In the genomic region with DNA sequence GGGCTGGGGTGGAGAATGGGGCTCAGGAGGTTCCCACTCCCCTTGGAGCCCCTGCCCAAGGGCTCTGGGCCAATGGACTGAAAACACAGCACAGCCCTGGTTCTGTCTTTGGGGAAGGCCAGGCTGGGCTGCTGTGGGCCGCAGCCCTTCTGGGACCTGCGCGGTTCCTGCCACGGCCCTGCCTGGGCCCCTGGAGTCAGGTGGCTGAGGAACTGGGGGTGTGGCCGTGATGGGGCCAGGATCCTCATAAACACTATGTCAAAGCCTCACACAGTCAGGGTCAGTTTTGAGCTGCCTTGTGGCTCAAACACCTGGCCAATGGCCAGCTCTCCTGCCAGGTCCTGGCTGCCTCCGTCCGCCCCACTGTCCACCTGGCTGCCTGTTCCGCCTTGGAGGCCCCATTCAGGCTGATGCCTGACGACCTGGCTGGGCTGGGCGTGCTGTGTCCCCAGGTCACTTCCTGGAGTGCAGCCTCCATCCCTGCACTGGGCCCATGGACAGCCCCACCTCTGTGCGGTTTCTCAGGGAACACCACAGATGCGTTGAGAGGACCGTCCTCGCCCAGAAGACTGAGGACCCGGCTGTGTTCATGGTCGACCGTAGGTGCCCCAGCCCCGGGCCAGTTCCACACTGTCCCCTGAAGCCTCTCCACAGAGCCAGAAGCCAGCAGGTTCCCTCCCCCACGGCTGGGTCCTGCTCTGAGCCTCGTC, we compare ENCODE assay signal across 34 cellular contexts. TPM values are rescaled to one million over a fixed set of nuclear protein-coding genes. Genes with fewer than 3 reads are reported as not detected.
DNase-seq lines count a peak whose midpoint lies in the region; ATAC-seq and TF ChIP-seq lines count a peak whose summit lies in the region.
"Had no signal": no experiment of that assay in that cellular context is flagged by ENCODE, and none has a peak within 500 bp of the region (broad histone marks: within the 10 kb centered on the region; RNA-seq: fewer than 3 reads in every experiment).

No MANE protein-coding gene starts in this region.

- H3K4me3 Mint-ChIP-seq in chondrocyte (ENCODE audit: unreplicated experiment) (no peak overlapping the region), mesothelial cell of epicardium (no peak overlapping the region)
- H3K4me3 Mint-ChIP-seq: activated B cell treated with CpG ODN at 0.5 μM for 24 hours; activated naive CD8-positive, alpha-beta T cell treated with anti-CD3 and anti-CD28 coated beads, Interleukin-2, amount 10 ng/mL, durations not matched to agents 7 days and 5 days; CD4-positive, alpha-beta T cell; IgD-negative memory B cell; nephron; stimulated activated naive B cell treated with anti-CD40 and anti-IgM and Interleukin-4, amounts not matched to agents 10 μg/mL and 1 μg/mL and 100 μg/mL, for 72 hours had no signal

- peak; percentile 37 for DNase-seq in activated CD8-positive, alpha-beta memory T cell treated with anti-CD3 and anti-CD28 coated beads for 24 hours
- no peak for DNase-seq in activated CD8-positive, alpha-beta memory T cell treated with anti-CD3 and anti-CD28 coated beads, Interleukin-2, amount 50 U/mL, for 48 hours
- DNase-seq in chondrocyte (ENCODE audit: low spot score) (peak; percentile 77), mesothelial cell of epicardium (ENCODE audit: low spot score in 2 of 2, unreplicated experiment in 2 of 2) (peak; percentile 14 to 35), upper lobe of right lung (no peak), lower leg skin (ENCODE audit: low spot score in 2 of 2) (no peak)
- DNase-seq: activated B cell treated with CpG ODN at 0.5 μM for 24 hours; activated CD4-positive, alpha-beta T cell treated with anti-CD3 and anti-CD28 coated beads, Interleukin-2, amount 50 U/mL, for 48 hours; activated naive CD8-positive, alpha-beta T cell treated with anti-CD3 and anti-CD28 coated beads, Interleukin-2, amount 10 ng/mL, durations not matched to agents 7 days and 5 days; AML-193; central memory CD4-positive, alpha-beta T cell; GOT3; hypothalamus; left ventricle myocardium inferior; NCI-H1092 treated with DMSO at 0.1 percent for 48 hours; NCI-H2029; NCI-H526 treated with DMSO at 0.1 percent for 48 hours; right cardiac atrium; stimulated activated naive B cell treated with anti-CD40 and anti-IgM and Interleukin-4, amounts not matched to agents 10 μg/mL and 1 μg/mL and 100 μg/mL, for 72 hours; T-helper 1 cell had no signal

- peaks cover 9% of the 10 kb centered on the region for H3K27me3 ChIP-seq in upper lobe of right lung
- H3K27me3 ChIP-seq: pancreas had no signal

- H3K27ac Mint-ChIP-seq in chondrocyte (ENCODE audit: unreplicated experiment), result no peak overlapping the region
- H3K27ac Mint-ChIP-seq in mesothelial cell of epicardium, result no peak overlapping the region
- H3K27ac Mint-ChIP-seq: activated B cell treated with CpG ODN at 0.5 μM for 24 hours; activated naive CD8-positive, alpha-beta T cell treated with anti-CD3 and anti-CD28 coated beads, Interleukin-2, amount 10 ng/mL, durations not matched to agents 7 days and 5 days; CD4-positive, alpha-beta T cell; IgD-negative memory B cell; nephron had no signal

- no peaks in the 10 kb centered on the region for H3K36me3 ChIP-seq in upper lobe of right lung
- H3K36me3 ChIP-seq: gastroesophageal sphincter, left ventricle myocardium inferior, pancreas, SJSA1 had no signal

- H3K27ac ChIP-seq in upper lobe of right lung, result no peak overlapping the region
- H3K27ac ChIP-seq: dorsolateral prefrontal cortex, gastroesophageal sphincter, left ventricle myocardium inferior, pancreas, SJSA1 had no signal

- WGBS in lower leg skin, 2 donors, result 88% methylated on average over 7 to 19 of the region's 20 CpGs

- H3K4me3 ChIP-seq in upper lobe of right lung (no peak overlapping the region), lower leg skin (ENCODE audit: low read depth, poor library complexity, severe bottlenecking) (no peak overlapping the region)
- H3K4me3 ChIP-seq: dorsolateral prefrontal cortex, gastroesophageal sphincter, left ventricle myocardium inferior, pancreas, SJSA1 had no signal

- H3K9me3 Mint-ChIP-seq in chondrocyte (ENCODE audit: low read depth) (peaks cover 2% of the 10 kb centered on the region), mesothelial cell of epicardium (no peaks in the 10 kb centered on the region)
- H3K9me3 Mint-ChIP-seq: activated B cell treated with CpG ODN at 0.5 μM for 24 hours; activated naive CD8-positive, alpha-beta T cell treated with anti-CD3 and anti-CD28 coated beads, Interleukin-2, amount 10 ng/mL, durations not matched to agents 7 days and 5 days; CD4-positive, alpha-beta T cell; nephron had no signal

- no peaks in the 10 kb centered on the region for H3K9me3 ChIP-seq in upper lobe of right lung
- H3K9me3 ChIP-seq: left ventricle myocardium inferior, pancreas, SJSA1 had no signal

- ATAC-seq in upper lobe of right lung, result peak; percentile 7
- no peak for ATAC-seq in HG03045 (IDR thresholded peaks at IDR 0.05; ENCODE audit: unreplicated experiment)
- no peak for ATAC-seq in HG03457 (IDR thresholded peaks at IDR 0.05; ENCODE audit: unreplicated experiment)
- ATAC-seq: gastroesophageal sphincter; pancreas; stimulated activated naive B cell treated with anti-CD40 and anti-IgM and Interleukin-4, amounts not matched to agents 10 μg/mL and 1 μg/mL and 100 μg/mL, for 72 hours had no signal

- TF ChIP-seq CTCF in chondrocyte (IDR thresholded peaks at IDR 0.05), result no peak
- TF ChIP-seq CTCF in mesothelial cell of epicardium (IDR thresholded peaks at IDR 0.05; ENCODE audit: unreplicated experiment), result no peak
- no peak for TF ChIP-seq CTCF in upper lobe of right lung (IDR thresholded peaks at IDR 0.05)
- TF ChIP-seq CTCF in lower leg skin (IDR thresholded peaks at IDR 0.05), result no peak

- H3K27me3 Mint-ChIP-seq in chondrocyte (ENCODE audit: low read depth), result peaks cover 10% of the 10 kb centered on the region
- H3K27me3 Mint-ChIP-seq in mesothelial cell of epicardium (ENCODE audit: low read depth), result no peaks in the 10 kb centered on the region
- H3K27me3 Mint-ChIP-seq: activated naive CD8-positive, alpha-beta T cell treated with anti-CD3 and anti-CD28 coated beads, Interleukin-2, amount 10 ng/mL, durations not matched to agents 7 days and 5 days had no signal

- H3K36me3 Mint-ChIP-seq in chondrocyte (ENCODE audit: low read depth), result peaks cover 2% of the 10 kb centered on the region
- H3K36me3 Mint-ChIP-seq in mesothelial cell of epicardium, result no peaks in the 10 kb centered on the region
- H3K36me3 Mint-ChIP-seq: activated naive CD8-positive, alpha-beta T cell treated with anti-CD3 and anti-CD28 coated beads, Interleukin-2, amount 10 ng/mL, durations not matched to agents 7 days and 5 days; IgD-negative memory B cell; stimulated activated naive B cell treated with anti-CD40 and anti-IgM and Interleukin-4, amounts not matched to agents 10 μg/mL and 1 μg/mL and 100 μg/mL, for 72 hours had no signal

- no peak for TF ChIP-seq POLR2A in lower leg skin (IDR thresholded peaks at IDR 0.05)

- no peaks in the 10 kb centered on the region for H3K4me1 ChIP-seq in upper lobe of right lung
- H3K4me1 ChIP-seq: gastroesophageal sphincter, left ventricle myocardium inferior, pancreas, SJSA1 had no signal

- H3K4me1 Mint-ChIP-seq in chondrocyte (ENCODE audit: low read depth), result no peaks in the 10 kb centered on the region
- no peaks in the 10 kb centered on the region for H3K4me1 Mint-ChIP-seq in mesothelial cell of epicardium
- H3K4me1 Mint-ChIP-seq: activated B cell treated with CpG ODN at 0.5 μM for 24 hours; activated naive CD8-positive, alpha-beta T cell treated with anti-CD3 and anti-CD28 coated beads, Interleukin-2, amount 10 ng/mL, durations not matched to agents 7 days and 5 days; IgD-negative memory B cell; nephron; stimulated activated naive B cell treated with anti-CD40 and anti-IgM and Interleukin-4, amounts not matched to agents 10 μg/mL and 1 μg/mL and 100 μg/mL, for 72 hours had no signal

- intact Hi-C loops in upper lobe of right lung (cut with DNase I), result no loop called here
- intact Hi-C loops in lower leg skin (cut with DNase I; ENCODE audit: low total_unique reads), result no loop called here

RNA-seq across cellular contexts. Expression of gene PAEP, which starts 27.5 kb away (rescaled TPM):
- total RNA-seq in chondrocyte, result not detected in 3 replicates
- total RNA-seq in mesothelial cell of epicardium, result not detected in 3 replicates
- not detected for total RNA-seq in upper lobe of right lung
- 1 to 10 TPM in 1 of 4 donors, under 1 TPM in 2, not detected in 1; 0.71 to 2.7 (median 0.89) TPM for total RNA-seq in lower leg skin
- total RNA-seq: activated B cell treated with CpG ODN at 0.5 μM for 24 hours; activated naive CD8-positive, alpha-beta T cell treated with anti-CD3 and anti-CD28 coated beads, Interleukin-2, amount 10 ng/mL, durations not matched to agents 7 days and 5 days; CD4-positive, alpha-beta T cell; Daoy; dorsolateral prefrontal cortex; fibroblast of lung; gastroesophageal sphincter; left ventricle myocardium inferior; mononuclear cell; pancreas; right cardiac atrium; SJSA1; temporal lobe had no signal

RNA-seq across cellular contexts. Expression of gene OBP2A, which starts 43.1 kb away (rescaled TPM):
- total RNA-seq in chondrocyte (0.50 TPM in 1 of 3 replicates, not detected in the others), mesothelial cell of epicardium (not detected in 3 replicates), upper lobe of right lung (not detected), lower leg skin (1 to 10 TPM in 2 of 4 donors, not detected in 2; 4.7 to 6.6 TPM)
- total RNA-seq: activated B cell treated with CpG ODN at 0.5 μM for 24 hours; activated naive CD8-positive, alpha-beta T cell treated with anti-CD3 and anti-CD28 coated beads, Interleukin-2, amount 10 ng/mL, durations not matched to agents 7 days and 5 days; astrocyte; CD4-positive, alpha-beta T cell; Daoy; fibroblast of lung; gastroesophageal sphincter; left ventricle myocardium inferior; mononuclear cell; pancreas; right cardiac atrium; SJSA1; temporal lobe had no signal

RNA-seq across cellular contexts. Expression of gene GLT6D1, which starts 50.3 kb away (rescaled TPM):
- total RNA-seq in chondrocyte (not detected in 3 replicates), mesothelial cell of epicardium (not detected in 3 replicates), upper lobe of right lung (not detected), lower leg skin (not detected)
- total RNA-seq: activated B cell treated with CpG ODN at 0.5 μM for 24 hours; activated naive CD8-positive, alpha-beta T cell treated with anti-CD3 and anti-CD28 coated beads, Interleukin-2, amount 10 ng/mL, durations not matched to agents 7 days and 5 days; astrocyte; CD4-positive, alpha-beta T cell; Daoy; dorsolateral prefrontal cortex; fibroblast of lung; gastroesophageal sphincter; left ventricle myocardium inferior; mononuclear cell; pancreas; right cardiac atrium; SJSA1; temporal lobe had no signal

Comparison
In these comparisons a context has a peak if more than half of its experiments do, and no peak if none do; other contexts are left out.
1. DNase-seq: peak in activated CD8-positive, alpha-beta memory T cell treated with anti-CD3 and anti-CD28 coated beads for 24 hours (single experiment), chondrocyte (single experiment) and mesothelial cell of epicardium (2 of 2); none in activated CD8-positive, alpha-beta memory T cell treated with anti-CD3 and anti-CD28 coated beads, Interleukin-2, amount 50 U/mL, for 48 hours (single experiment), upper lobe of right lung (single experiment) and lower leg skin (0 of 2).